10 cellular contexts compared by ENCODE assay signal in the genomic region with DNA sequence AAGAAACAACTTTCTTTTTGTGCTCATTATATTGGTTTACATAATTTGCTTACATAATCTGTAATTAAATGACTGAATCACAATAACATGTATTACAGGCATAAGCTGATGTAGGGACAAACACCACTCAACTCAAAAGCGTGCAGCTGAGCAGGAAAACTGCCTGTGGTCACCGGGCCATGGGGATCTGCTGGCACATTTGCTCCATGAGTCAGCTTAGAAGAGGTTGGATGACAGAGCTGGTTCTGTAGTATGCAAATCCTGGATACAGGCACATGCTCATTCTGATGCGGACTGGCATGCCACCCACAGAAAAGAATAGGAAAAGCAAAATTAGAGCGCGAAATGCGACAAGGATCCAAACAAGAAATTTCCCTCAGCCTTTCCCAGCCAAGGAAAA.
DNase-seq lines count a peak whose midpoint lies in the region; ATAC-seq and TF ChIP-seq lines count a peak whose summit lies in the region.
"Had no signal": no experiment of that assay in that cellular context is flagged by ENCODE, and none has a peak within 500 bp of the region (broad histone marks: within the 10 kb centered on the region; RNA-seq: fewer than 3 reads in every experiment).

No MANE protein-coding gene starts in this region.

- H3K36me3 ChIP-seq in PC-9 (ENCODE audit: low read depth) (no peaks in the 10 kb centered on the region), psoas muscle (ENCODE audit: insufficient read depth in 1 of 2, low read depth in 1 of 2) (no peaks in the 10 kb centered on the region)

- no peaks in the 10 kb centered on the region for H3K9me3 ChIP-seq in PC-9 (ENCODE audit: insufficient read depth, low read depth)
- no peaks in the 10 kb centered on the region for H3K9me3 ChIP-seq in psoas muscle

- CTCF ChIA-PET in activated CD4-positive, alpha-beta T cell treated with anti-CD3 and anti-CD28 coated beads for 36 hours (lab: Charles Lee), result no interaction called here
- CTCF ChIA-PET in PC-9 (lab: Charles Lee), result interaction anchor here (0.7 to 1.0 kb wide), 2 partner anchors 11 to 1840 kb away, joined by 3 to 4 read pairs; no protein-coding TSS in a partner anchor

- no peaks in the 10 kb centered on the region for H3K9me3 Mint-ChIP-seq in activated CD4-positive, alpha-beta T cell treated with anti-CD3 and anti-CD28 coated beads for 36 hours (ENCODE audit: low read depth)
- H3K9me3 Mint-ChIP-seq in activated CD4-positive, alpha-beta T cell treated with anti-CD3 and anti-CD28 coated beads, Interleukin-2, amount 10 ng/mL, durations not matched to agents 24 days and 14 days, result no peaks in the 10 kb centered on the region
- no peaks in the 10 kb centered on the region for H3K9me3 Mint-ChIP-seq in effector memory CD8-positive, alpha-beta T cell
- H3K9me3 Mint-ChIP-seq: activated B cell treated with CpG ODN at 0.5 μM for 24 hours had no signal

- peak; percentile 57 for ATAC-seq in activated CD4-positive, alpha-beta T cell treated with anti-CD3 and anti-CD28 coated beads for 36 hours
- ATAC-seq in psoas muscle (peak; percentile 42 to 70 (median 54)), GM18520 (IDR thresholded peaks at IDR 0.05; ENCODE audit: unreplicated experiment) (no peak)
- no peak for ATAC-seq in effector memory CD8-positive, alpha-beta T cell (replicated peaks)

- POLR2A ChIA-PET in activated CD4-positive, alpha-beta T cell treated with anti-CD3 and anti-CD28 coated beads for 36 hours (lab: Charles Lee), result no interaction called here
- POLR2A ChIA-PET in PC-9 (lab: Charles Lee; ENCODE audit: unreplicated experiment), result interaction anchor here (0.5 kb wide), 1 partner anchor 47 kb away, joined by 3 read pairs; no protein-coding TSS in a partner anchor

- BruUV-seq in PC-9 (replicated peaks; lab: Mats Ljungman, UMichigan), result no TSS peak

- intact Hi-C loops in activated CD4-positive, alpha-beta T cell treated with anti-CD3 and anti-CD28 coated beads for 36 hours (cut with DNase I, micrococcal nuclease), result no loop called here
- intact Hi-C loops in activated CD4-positive, alpha-beta T cell treated with anti-CD3 and anti-CD28 coated beads, Interleukin-2, amount 10 ng/mL, durations not matched to agents 24 days and 14 days (cut with micrococcal nuclease), result no loop called here
- intact Hi-C loops in PC-9 (cut with micrococcal nuclease; ENCODE audit: unreplicated experiment) (no loop called here), psoas muscle (cut with DNase I) (no loop called here)

- H3K9me2 ChIP-seq in PC-9 (ENCODE audit: insufficient read depth), result no peaks in the 10 kb centered on the region

- H3K27ac ChIP-seq in PC-9 (peak overlapping the region; percentile 62), psoas muscle (no peak overlapping the region)

- no peak overlapping the region for H3K27ac Mint-ChIP-seq in activated CD4-positive, alpha-beta T cell treated with anti-CD3 and anti-CD28 coated beads for 36 hours
- no peak overlapping the region for H3K27ac Mint-ChIP-seq in activated CD4-positive, alpha-beta T cell treated with anti-CD3 and anti-CD28 coated beads, Interleukin-2, amount 10 ng/mL, durations not matched to agents 24 days and 14 days
- H3K27ac Mint-ChIP-seq in effector memory CD8-positive, alpha-beta T cell, result no peak overlapping the region
- H3K27ac Mint-ChIP-seq: activated B cell treated with CpG ODN at 0.5 μM for 24 hours had no signal

- 24 to 41% (median 26%) methylated on average over 6 of the region's 6 CpGs for WGBS in psoas muscle, 3 donors

- no peaks in the 10 kb centered on the region for H3K36me3 Mint-ChIP-seq in activated CD4-positive, alpha-beta T cell treated with anti-CD3 and anti-CD28 coated beads for 36 hours (ENCODE audit: low read depth)
- H3K36me3 Mint-ChIP-seq in activated CD4-positive, alpha-beta T cell treated with anti-CD3 and anti-CD28 coated beads, Interleukin-2, amount 10 ng/mL, durations not matched to agents 24 days and 14 days (ENCODE audit: low read depth), result no peaks in the 10 kb centered on the region
- no peaks in the 10 kb centered on the region for H3K36me3 Mint-ChIP-seq in effector memory CD8-positive, alpha-beta T cell (ENCODE audit: insufficient read depth)

- H3K4me1 Mint-ChIP-seq in activated CD4-positive, alpha-beta T cell treated with anti-CD3 and anti-CD28 coated beads for 36 hours, result peaks cover 5% of the 10 kb centered on the region
- H3K4me1 Mint-ChIP-seq in activated CD4-positive, alpha-beta T cell treated with anti-CD3 and anti-CD28 coated beads, Interleukin-2, amount 10 ng/mL, durations not matched to agents 24 days and 14 days, result peaks cover 20% of the 10 kb centered on the region
- peaks cover 5 to 7% of the 10 kb centered on the region in 2 donors for H3K4me1 Mint-ChIP-seq in effector memory CD8-positive, alpha-beta T cell (ENCODE audit: low read depth in 2 of 2)

- peak; percentile 55 for DNase-seq in activated CD4-positive, alpha-beta T cell treated with anti-CD3 and anti-CD28 coated beads for 36 hours
- no peak for DNase-seq in activated CD4-positive, alpha-beta T cell treated with anti-CD3 and anti-CD28 coated beads, Interleukin-2, amount 10 ng/mL, durations not matched to agents 24 days and 14 days
- DNase-seq in PC-9 (peak; percentile 74 to 94), erythroblast (lab: John Stamatoyannopoulos, UW) (peak; percentile 33 to 52), psoas muscle (no peak), T-helper 2 cell (no peak)
- no peak for DNase-seq in effector memory CD8-positive, alpha-beta T cell
- DNase-seq: activated B cell treated with CpG ODN at 0.5 μM for 24 hours had no signal

- H3F3A ChIP-seq in PC-9 (ENCODE audit: insufficient read depth, low read depth), result peaks cover 24% of the 10 kb centered on the region; the same call in 1 of the 2 replicates

- peak overlapping the region; percentile 67 for H3K4me2 ChIP-seq in PC-9

- no peaks in the 10 kb centered on the region for H4K20me1 ChIP-seq in PC-9 (ENCODE audit: insufficient read depth)

- no peaks in the 10 kb centered on the region for H3K79me2 ChIP-seq in PC-9 (ENCODE audit: low read depth)

- TF ChIP-seq CTCF in PC-9 (conservative IDR thresholded peaks at IDR 0.05), result no peak
- no peak for TF ChIP-seq CTCF in psoas muscle (IDR thresholded peaks at IDR 0.05)

- H3K27me3 Mint-ChIP-seq in activated CD4-positive, alpha-beta T cell treated with anti-CD3 and anti-CD28 coated beads for 36 hours, result peaks cover 8% of the 10 kb centered on the region
- peaks cover 2% of the 10 kb centered on the region for H3K27me3 Mint-ChIP-seq in activated CD4-positive, alpha-beta T cell treated with anti-CD3 and anti-CD28 coated beads, Interleukin-2, amount 10 ng/mL, durations not matched to agents 24 days and 14 days
- H3K27me3 Mint-ChIP-seq in effector memory CD8-positive, alpha-beta T cell, result peaks cover 0 to 16% of the 10 kb centered on the region in 2 donors

- TF ChIP-seq POLR2A in erythroblast (IDR thresholded peaks at IDR 0.05; ENCODE audit: low read length), result no peak

- no peak overlapping the region for H2AFZ ChIP-seq in PC-9

- H3K27me3 ChIP-seq in PC-9 (ENCODE audit: insufficient read depth, low read depth), result no peaks in the 10 kb centered on the region
- no peaks in the 10 kb centered on the region for H3K27me3 ChIP-seq in psoas muscle (ENCODE audit: insufficient read depth in 3 of 3, low read length in 2 of 3)

- H3K4me3 ChIP-seq in PC-9 (no peak overlapping the region; the same call in 1 of the 2 replicates), psoas muscle (no peak overlapping the region)
- H3K4me3 ChIP-seq: skin epidermis had no signal

- H3K4me1 ChIP-seq in PC-9 (replicated peaks; ENCODE audit: insufficient read depth) (peaks cover 28% of the 10 kb centered on the region), psoas muscle (no peaks in the 10 kb centered on the region)

- no peak overlapping the region for H3K4me3 Mint-ChIP-seq in activated CD4-positive, alpha-beta T cell treated with anti-CD3 and anti-CD28 coated beads for 36 hours
- no peak overlapping the region for H3K4me3 Mint-ChIP-seq in activated CD4-positive, alpha-beta T cell treated with anti-CD3 and anti-CD28 coated beads, Interleukin-2, amount 10 ng/mL, durations not matched to agents 24 days and 14 days
- H3K4me3 Mint-ChIP-seq in effector memory CD8-positive, alpha-beta T cell, result no peak overlapping the region
- H3K4me3 Mint-ChIP-seq: activated B cell treated with CpG ODN at 0.5 μM for 24 hours had no signal

Comparison
In these comparisons a context has a peak if more than half of its experiments do, and no peak if none do; other contexts are left out.
1. DNase-seq: peak in activated CD4-positive, alpha-beta T cell treated with anti-CD3 and anti-CD28 coated beads for 36 hours (single experiment), PC-9 (2 of 2) and erythroblast (2 of 2); none in activated CD4-positive, alpha-beta T cell treated with anti-CD3 and anti-CD28 coated beads, Interleukin-2, amount 10 ng/mL, durations not matched to agents 24 days and 14 days (single experiment), psoas muscle (0 of 2), T-helper 2 cell (0 of 5) and effector memory CD8-positive, alpha-beta T cell (0 of 3).
2. ATAC-seq: peak in activated CD4-positive, alpha-beta T cell treated with anti-CD3 and anti-CD28 coated beads for 36 hours (single experiment) and psoas muscle (4 of 4); none in effector memory CD8-positive, alpha-beta T cell (single experiment) and GM18520 (single experiment).